Comparison of ENCODE assay signal across 10 cellular contexts in genomic region chr19:18225702-18226468, GRCh38. TPM values are rescaled to one million over a fixed set of nuclear protein-coding genes. Genes with fewer than 3 reads are reported as not detected.
DNase-seq lines count a peak whose midpoint lies in the region; ATAC-seq and TF ChIP-seq lines count a peak whose summit lies in the region.
"Had no signal": no experiment of that assay in that cellular context is flagged by ENCODE, and none has a peak within 500 bp of the region (broad histone marks: within the 10 kb centered on the region; RNA-seq: fewer than 3 reads in every experiment).

TSS of gene PDE4C (minus strand) at chr19:18226438. CDS start at chr19:18226415, 23 bp downstream.

- 10% methylated on average over 51 of the region's 51 CpGs for WGBS in HUES64

- TF ChIP-seq CTCF in CD8-positive, alpha-beta T cell (IDR thresholded peaks at IDR 0.05), result no peak
- TF ChIP-seq CTCF in coronary artery (IDR thresholded peaks at IDR 0.05) (no peak), natural killer cell (IDR thresholded peaks at IDR 0.05) (no peak)

- H3K36me3 Mint-ChIP-seq in CD8-positive, alpha-beta T cell, result no peaks in the 10 kb centered on the region
- H3K36me3 Mint-ChIP-seq in natural killer cell, result no peaks in the 10 kb centered on the region

- no peak within 1 kb of the TSS for H3K4me3 ChIP-seq in CD8-positive, alpha-beta T cell (ENCODE audit: low read depth, low read length)
- peak within 1 kb of the TSS; percentile 42; the same call in 1 of the 2 replicates for H3K4me3 ChIP-seq in HUES64 (ENCODE audit: low read length)
- H3K4me3 ChIP-seq in coronary artery, result peak within 1 kb of the TSS; percentile 70

- no peak within 1 kb of the TSS for H3K27ac ChIP-seq in CD8-positive, alpha-beta T cell (ENCODE audit: low read depth, low read length)
- H3K27ac ChIP-seq in HUES64 (ENCODE audit: low read depth, low read length) (no peak within 1 kb of the TSS), coronary artery (peak within 1 kb of the TSS; percentile 54 to 83)

- peaks cover 56% of the 10 kb centered on the region for H3K27me3 Mint-ChIP-seq in CD8-positive, alpha-beta T cell (ENCODE audit: low read depth)
- peaks cover 44 to 65% of the 10 kb centered on the region in 2 donors for H3K27me3 Mint-ChIP-seq in natural killer cell (ENCODE audit: low read depth in 2 of 2)

- peaks cover 18% of the 10 kb centered on the region for H3K4me1 Mint-ChIP-seq in CD8-positive, alpha-beta T cell (ENCODE audit: low read depth)
- peaks cover 9 to 17% of the 10 kb centered on the region in 2 donors for H3K4me1 Mint-ChIP-seq in natural killer cell

- intact Hi-C loops in CD8-positive, alpha-beta T cell (cut with DNase I, micrococcal nuclease), result no loop called here
- intact Hi-C loops in natural killer cell (cut with micrococcal nuclease), result no loop called here

- no peak within 1 kb of the TSS for H3K9ac ChIP-seq in HUES64 (ENCODE audit: low read depth, low read length)

- no peaks in the 10 kb centered on the region for H3K36me3 ChIP-seq in CD8-positive, alpha-beta T cell (ENCODE audit: insufficient read depth, low read length)
- no peaks in the 10 kb centered on the region for H3K36me3 ChIP-seq in HUES64 (ENCODE audit: insufficient read depth, low read length)

- peak within 1 kb of the TSS; percentile 80 for H3K4me3 Mint-ChIP-seq in CD8-positive, alpha-beta T cell
- H3K4me3 Mint-ChIP-seq in natural killer cell, result no peak within 1 kb of the TSS

- ATAC-seq in CD8-positive, alpha-beta T cell, result no peak
- peak in 2 of 3 donors; percentile 8 to 19 for ATAC-seq in natural killer cell
- no peak for ATAC-seq in GM21423 (IDR thresholded peaks at IDR 0.05; ENCODE audit: unreplicated experiment)

- POLR2A ChIA-PET in CD8-positive, alpha-beta T cell (lab: Charles Lee), result no interaction called here

- H3K9me3 ChIP-seq in CD8-positive, alpha-beta T cell (ENCODE audit: low read length), result no peaks in the 10 kb centered on the region
- H3K9me3 ChIP-seq in HUES64 (ENCODE audit: insufficient read depth, low read depth, low read length), result no peaks in the 10 kb centered on the region

- CTCF ChIA-PET in CD8-positive, alpha-beta T cell (lab: Charles Lee), result no interaction called here

- H3K9me3 Mint-ChIP-seq in CD8-positive, alpha-beta T cell, result no peaks in the 10 kb centered on the region
- H3K9me3 Mint-ChIP-seq in natural killer cell, result no peaks in the 10 kb centered on the region
- H3K9me3 Mint-ChIP-seq: dendritic cell treated with granulocyte-macrophage colony-stimulating factor and Interleukin-4, amounts not matched to agents 40 ng/mL and 50 ng/mL, for 4 days had no signal

- H3K27ac Mint-ChIP-seq in CD8-positive, alpha-beta T cell, result no peak within 1 kb of the TSS
- H3K27ac Mint-ChIP-seq in natural killer cell, result no peak within 1 kb of the TSS

- DNase-seq in CD8-positive, alpha-beta T cell, result no peak
- no peak for DNase-seq in coronary artery (ENCODE audit: low spot score)
- DNase-seq in natural killer cell, result no peak
- DNase-seq in dedifferentiated amniotic fluid mesenchymal stem cell (ENCODE audit: extremely low spot score), result no peak
- no peak for DNase-seq in T-helper 9 cell
- DNase-seq in NCI-H2196 treated with DMSO at 0.1 percent for 48 hours (lab: John Stamatoyannopoulos, UW; ENCODE audit: unreplicated experiment), result no peak
- DNase-seq: MV-4-11 had no signal

- peaks cover 40% of the 10 kb centered on the region for H3K27me3 ChIP-seq in CD8-positive, alpha-beta T cell (ENCODE audit: insufficient read depth, low read length)
- H3K27me3 ChIP-seq in HUES64 (ENCODE audit: insufficient read depth, low read length), result peaks cover 28% of the 10 kb centered on the region

- H3K4me1 ChIP-seq in CD8-positive, alpha-beta T cell (ENCODE audit: insufficient read depth, low read length), result peaks cover 20% of the 10 kb centered on the region
- peaks cover 2% of the 10 kb centered on the region for H3K4me1 ChIP-seq in HUES64 (ENCODE audit: insufficient read depth, low read length)

RNA-seq across cellular contexts. Expression of gene PDE4C, which starts in this region (rescaled TPM):
- under 1 TPM in 1 of 2 experiments, not detected in 1; 0.71 TPM for total RNA-seq in CD8-positive, alpha-beta T cell
- polyA plus RNA-seq in HUES64 (2013, experiment 1 of 2), result 0.55 TPM
- polyA plus RNA-seq in HUES64 (2013, experiment 2 of 2), result 0.44 TPM
- total RNA-seq in natural killer cell, result not detected

Comparison
In these comparisons a context has a peak if more than half of its experiments do, and no peak if none do; other contexts are left out.
1. Peak in ATAC-seq in natural killer cell; RNA of the gene not detected or under 1 TPM.
2. H3K27ac ChIP-seq: peak in coronary artery (2 of 2); none in CD8-positive, alpha-beta T cell (single experiment) and HUES64 (single experiment).